ENCODE assay signal across 1 cellular context in the genomic region with DNA sequence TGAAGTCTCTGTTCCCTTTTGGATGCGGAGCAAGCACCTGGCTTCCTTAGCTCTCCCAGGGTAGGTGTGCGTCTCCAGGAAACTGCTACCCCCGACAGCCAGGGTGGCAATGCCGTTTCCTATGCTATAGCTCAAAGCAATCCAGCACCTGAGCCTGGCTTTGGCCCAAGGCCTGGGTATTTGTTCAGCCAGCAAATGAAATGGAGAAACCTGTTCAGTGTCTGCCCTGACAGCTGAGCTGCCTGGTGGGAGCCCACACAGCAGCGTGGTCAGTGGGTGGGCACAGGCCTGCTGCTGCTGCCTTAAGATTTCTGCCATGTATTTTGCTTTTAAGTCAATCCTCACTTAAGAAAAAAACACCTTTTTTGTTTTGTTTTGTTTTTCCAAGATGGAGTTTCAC.
TF ChIP-seq lines count a peak whose summit lies in the region.

No MANE protein-coding gene starts in this region.

TF ChIP-seq in IMR-90, 13 proteins besides CTCF, POLR2A, EP300 and RAD21 (continued from another document):
- no peak for TF ChIP-seq FOS (IDR thresholded peaks at IDR 0.05; ENCODE audit: low read depth, low read length)
